ENCODE assay signal across 14 cellular contexts in genomic region chr11:96864998-96865397, GRCh38.
DNase-seq lines count a peak whose midpoint lies in the region; ATAC-seq lines count a peak whose summit lies in the region.
"Had no signal": no experiment of that assay in that cellular context is flagged by ENCODE, and none has a peak within 500 bp of the region (broad histone marks: within the 10 kb centered on the region; RNA-seq: fewer than 3 reads in every experiment).

No MANE protein-coding gene starts in this region.

- in situ Hi-C loops in HAP-1 (cut with MboI; ENCODE audit: low sequenced_read_pairs), result no loop called here
- in situ Hi-C loops in KBM-7 (cut with MboI; ENCODE audit: low pct_unique_long_range_greater_than_20kb, low sequenced_read_pairs), result no loop called here

- H3K4me1 ChIP-seq in BLaER1, result peaks cover 16% of the 10 kb centered on the region
- H3K4me1 ChIP-seq in BLaER1 treated with 17β-estradiol and CSF1 and Interleukin-3, amounts not matched to agents 10 nM and 100 nM, result peaks cover 6 to 17% (median 13%) of the 10 kb centered on the region in 10 experiments; a peak in 16 of 20 replicates
- H3K4me1 ChIP-seq in right cardiac atrium (ENCODE audit: control insufficient read depth, insufficient read depth, low read length), result peaks cover 4% of the 10 kb centered on the region
- H3K4me1 ChIP-seq in HAP-1, result no peaks in the 10 kb centered on the region

- peaks cover 10% of the 10 kb centered on the region for H3K9me3 ChIP-seq in BLaER1
- H3K9me3 ChIP-seq in BLaER1 treated with 17β-estradiol and CSF1 and Interleukin-3, amounts not matched to agents 10 nM and 100 nM (replicated peaks in 1 of 11), result peaks cover 9 to 19% (median 17%) of the 10 kb centered on the region in 11 experiments; a peak in 20 of 22 replicates
- no peaks in the 10 kb centered on the region for H3K9me3 ChIP-seq in right cardiac atrium (ENCODE audit: control insufficient read depth, low read length)
- no peaks in the 10 kb centered on the region for H3K9me3 ChIP-seq in HAP-1

- H3K36me3 ChIP-seq in BLaER1 (no peaks in the 10 kb centered on the region), HAP-1 (replicated peaks) (no peaks in the 10 kb centered on the region)
- no peaks in the 10 kb centered on the region for H3K36me3 ChIP-seq in BLaER1 treated with 17β-estradiol and CSF1 and Interleukin-3, amounts not matched to agents 10 nM and 100 nM

- H3K4me3 ChIP-seq in BLaER1 (no peak overlapping the region), right cardiac atrium (ENCODE audit: low read length) (no peak overlapping the region), HAP-1 (no peak overlapping the region)
- no peak overlapping the region for H3K4me3 ChIP-seq in BLaER1 treated with 17β-estradiol and CSF1 and Interleukin-3, amounts not matched to agents 10 nM and 100 nM

- DNase-seq in left cardiac atrium (no peak), right cardiac atrium (no peak), HAP-1 (ENCODE audit: low spot score in 2 of 2) (no peak), KBM-7 (no peak)
- DNase-seq: CD4-positive, alpha-beta T cell; CD8-positive, alpha-beta memory T cell; DMS 273 treated with DMSO at 0.1 percent for 48 hours; DMS79 treated with DMSO at 0.1 percent for 48 hours; GF-D8; GOT3; HCEC 1CT had no signal

- WGBS in right cardiac atrium, result 46% methylated on average over 2 of the region's 2 CpGs

- H4K20me1 ChIP-seq in BLaER1, result no peaks in the 10 kb centered on the region
- no peaks in the 10 kb centered on the region for H4K20me1 ChIP-seq in BLaER1 treated with 17β-estradiol and CSF1 and Interleukin-3, amounts not matched to agents 10 nM and 100 nM

- no peak overlapping the region for H3K27ac ChIP-seq in BLaER1
- no peak overlapping the region for H3K27ac ChIP-seq in BLaER1 treated with 17β-estradiol and CSF1 and Interleukin-3, amounts not matched to agents 10 nM and 100 nM
- no peak overlapping the region for H3K27ac ChIP-seq in right cardiac atrium (ENCODE audit: low read length)

- intact Hi-C loops in left cardiac atrium (cut with DNase I) (no loop called here), right cardiac atrium (cut with DNase I) (no loop called here)

- H3K27me3 ChIP-seq in BLaER1, result no peaks in the 10 kb centered on the region
- H3K27me3 ChIP-seq in BLaER1 treated with 17β-estradiol and CSF1 and Interleukin-3, amounts not matched to agents 10 nM and 100 nM, result no peaks in the 10 kb centered on the region
- H3K27me3 ChIP-seq in right cardiac atrium (ENCODE audit: control insufficient read depth, insufficient read depth), result no peaks in the 10 kb centered on the region
- H3K27me3 ChIP-seq in HAP-1 (ENCODE audit: low read depth), result no peaks in the 10 kb centered on the region

- ATAC-seq in left cardiac atrium (peak; percentile 48 to 74), right cardiac atrium (peak; percentile 61 to 63), HG02623 (IDR thresholded peaks at IDR 0.05; ENCODE audit: unreplicated experiment) (no peak)

- no peak overlapping the region for H3K9ac ChIP-seq in BLaER1
- no peak overlapping the region for H3K9ac ChIP-seq in BLaER1 treated with 17β-estradiol and CSF1 and Interleukin-3, amounts not matched to agents 10 nM and 100 nM

- peak overlapping the region; percentile 47 for H3K4me2 ChIP-seq in BLaER1
- peak overlapping the region in 9 of 11 experiments; percentile 15 to 69 (median 59); a peak in 16 of 22 replicates for H3K4me2 ChIP-seq in BLaER1 treated with 17β-estradiol and CSF1 and Interleukin-3, amounts not matched to agents 10 nM and 100 nM
